8 cellular contexts compared by ENCODE assay signal in the genomic region with DNA sequence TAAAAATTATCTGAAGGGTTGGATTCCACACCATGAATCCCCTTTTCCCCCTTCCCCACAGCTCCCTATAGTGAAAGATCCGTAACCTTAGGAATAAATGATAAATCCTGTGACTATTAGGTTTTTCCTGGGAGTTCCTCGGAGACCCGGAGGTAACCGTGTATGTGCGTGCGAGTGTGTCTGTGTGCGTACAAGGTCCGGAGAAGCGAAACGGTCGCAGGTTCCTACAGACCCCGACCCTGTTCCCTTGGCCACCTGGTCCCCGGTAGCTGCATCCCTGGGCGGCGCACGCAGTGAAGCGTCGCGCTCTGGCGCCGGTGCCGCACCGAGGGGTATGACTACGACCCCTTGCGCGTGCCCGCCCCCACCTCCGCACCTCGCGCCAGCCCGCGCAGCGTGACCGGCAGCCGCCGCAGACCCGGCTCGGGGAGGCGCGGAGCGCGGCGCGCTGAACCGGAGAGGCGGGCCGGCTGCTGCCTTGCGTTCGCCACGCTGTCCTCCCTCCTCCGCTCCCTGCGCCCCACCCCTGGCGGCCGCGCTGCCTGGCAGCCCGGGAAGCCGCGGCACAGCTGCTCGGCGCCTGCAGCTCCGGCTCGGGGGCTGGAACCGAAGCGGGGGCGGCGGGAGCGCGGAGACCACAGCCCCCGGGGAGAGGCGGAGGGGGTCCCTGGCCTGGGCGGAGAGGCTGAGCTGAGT. TPM values are rescaled to one million over a fixed set of nuclear protein-coding genes. Genes with fewer than 3 reads are reported as not detected.
A peak's percentile ranks its signal among the peaks of the same experiment; 100 is the strongest.
DNase-seq lines count a peak whose midpoint lies in the region; ATAC-seq and TF ChIP-seq lines count a peak whose summit lies in the region.

A gene with protein sequence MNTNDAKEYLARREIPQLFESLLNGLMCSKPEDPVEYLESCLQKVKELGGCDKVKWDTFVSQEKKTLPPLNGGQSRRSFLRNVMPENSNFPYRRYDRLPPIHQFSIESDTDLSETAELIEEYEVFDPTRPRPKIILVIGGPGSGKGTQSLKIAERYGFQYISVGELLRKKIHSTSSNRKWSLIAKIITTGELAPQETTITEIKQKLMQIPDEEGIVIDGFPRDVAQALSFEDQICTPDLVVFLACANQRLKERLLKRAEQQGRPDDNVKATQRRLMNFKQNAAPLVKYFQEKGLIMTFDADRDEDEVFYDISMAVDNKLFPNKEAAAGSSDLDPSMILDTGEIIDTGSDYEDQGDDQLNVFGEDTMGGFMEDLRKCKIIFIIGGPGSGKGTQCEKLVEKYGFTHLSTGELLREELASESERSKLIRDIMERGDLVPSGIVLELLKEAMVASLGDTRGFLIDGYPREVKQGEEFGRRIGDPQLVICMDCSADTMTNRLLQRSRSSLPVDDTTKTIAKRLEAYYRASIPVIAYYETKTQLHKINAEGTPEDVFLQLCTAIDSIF (plus strand): TSS at position 529 of the 696 bp plus-strand sequence. CDS start 295 bp downstream, outside the sequence.

- peak; percentile 67 for DNase-seq in GM13976 (ENCODE audit: low spot score)
- no peak for DNase-seq in SK-N-MC (ENCODE audit: low read depth, low spot score)
- peak; percentile 33 for DNase-seq in amniotic epithelial cell (ENCODE audit: low read depth)
- DNase-seq in left ventricle myocardium superior = peak; percentile 61
- peak; percentile 46 for DNase-seq in progenitor cell of endocrine pancreas (ENCODE audit: low spot score, unreplicated experiment)
- DNase-seq in vagina (ENCODE audit: extremely low spot score in 2 of 2) = no peak

- TF ChIP-seq CTCF in GM13976 (IDR thresholded peaks at IDR 0.05; ENCODE audit: borderline replicate concordance, control extremely low read depth, extremely low read depth, insufficient read depth, missing control alignments) (no peak), progenitor cell of endocrine pancreas (IDR thresholded peaks at IDR 0.05; ENCODE audit: unreplicated experiment) (peak; percentile 23), vagina (IDR thresholded peaks at IDR 0.05) (no peak)

- no peak within 1 kb of the TSS for H3K27ac Mint-ChIP-seq in progenitor cell of endocrine pancreas

- H3K27ac ChIP-seq in SK-N-MC (no peak within 1 kb of the TSS), vagina (no peak within 1 kb of the TSS)

- intact Hi-C loops in left ventricle myocardium superior (cut with micrococcal nuclease) (no loop called here), vagina (cut with DNase I) (no loop called here)

- peaks cover 12% of the 10 kb centered on the region for H3K4me1 ChIP-seq in vagina

- no peaks in the 10 kb centered on the region for H3K9me3 Mint-ChIP-seq in progenitor cell of endocrine pancreas (ENCODE audit: low read depth)

- H3K4me3 ChIP-seq in SK-N-MC (peak within 1 kb of the TSS; percentile 82), vagina (peak within 1 kb of the TSS; percentile 38 to 50)

- H3K36me3 ChIP-seq in SK-N-MC (ENCODE audit: insufficient read depth, low read length) (no peaks in the 10 kb centered on the region), vagina (no peaks in the 10 kb centered on the region)

- H3K9ac ChIP-seq in SK-N-MC (ENCODE audit: insufficient read length) = peak within 1 kb of the TSS; percentile 54

- in situ Hi-C loops in GM13976 (cut with MboI; ENCODE audit: low sequenced_read_pairs, unreplicated experiment) = no loop called here

- H3K4me3 Mint-ChIP-seq in progenitor cell of endocrine pancreas (ENCODE audit: low read depth) = peak within 1 kb of the TSS; percentile 64

- H3K27me3 ChIP-seq in vagina = no peaks in the 10 kb centered on the region

- H3K9me3 ChIP-seq in SK-N-MC (ENCODE audit: low read depth, low read length) = no peaks in the 10 kb centered on the region
- H3K9me3 ChIP-seq in vagina = no peaks in the 10 kb centered on the region

- H3K27me3 Mint-ChIP-seq in progenitor cell of endocrine pancreas = peaks cover 77% of the 10 kb centered on the region

- ATAC-seq in HG03045 (IDR thresholded peaks at IDR 0.05; ENCODE audit: unreplicated experiment) (peak; percentile 43), left ventricle myocardium superior (peak; percentile 90), GM21576 (IDR thresholded peaks at IDR 0.05; ENCODE audit: unreplicated experiment) (no peak)

- no peak for TF ChIP-seq POLR2A in vagina (IDR thresholded peaks at IDR 0.05)

- H3K36me3 Mint-ChIP-seq in progenitor cell of endocrine pancreas (ENCODE audit: insufficient read depth) = no peaks in the 10 kb centered on the region

- H3K4me1 Mint-ChIP-seq in progenitor cell of endocrine pancreas (ENCODE audit: low read depth) = peaks cover 11% of the 10 kb centered on the region

RNA-seq across cellular contexts. Expression of the gene that starts here (rescaled TPM):
- total RNA-seq in left ventricle myocardium superior (0.42 TPM), progenitor cell of endocrine pancreas (4.0 and 4.4 TPM in 2 replicates), vagina (6.9 TPM)

Comparison
In these comparisons a context has a peak if more than half of its experiments do, and no peak if none do; other contexts are left out.
1. Peak in DNase-seq and ATAC-seq in left ventricle myocardium superior; RNA of the gene not detected or under 1 TPM.
2. DNase-seq: peak in GM13976 (single experiment), amniotic epithelial cell (single experiment) and progenitor cell of endocrine pancreas (single experiment); none in SK-N-MC (single experiment) and vagina (0 of 2).